Comparison of ENCODE assay signal across 21 cellular contexts in the genomic region with DNA sequence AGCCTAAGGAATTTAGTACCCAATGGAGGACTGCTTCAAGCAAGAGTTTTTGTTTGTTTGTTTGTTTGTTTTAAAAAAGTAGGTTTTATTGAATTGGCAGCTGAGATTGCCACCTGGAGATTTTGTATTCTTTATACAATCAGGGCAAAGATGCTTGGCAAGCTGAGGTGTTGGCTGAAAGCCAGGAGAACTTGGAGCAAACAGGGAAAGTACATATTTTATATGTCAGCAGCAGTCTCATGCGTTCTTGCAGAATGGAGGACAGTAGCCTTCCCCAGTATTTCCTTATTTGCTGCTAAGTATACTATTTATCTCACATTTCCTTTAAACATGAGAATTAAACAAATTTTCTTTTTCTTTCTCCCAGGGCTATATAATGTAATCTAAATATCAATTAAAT. TPM values are rescaled to one million over a fixed set of nuclear protein-coding genes. Genes with fewer than 3 reads are reported as not detected.
DNase-seq lines count a peak whose midpoint lies in the region; ATAC-seq and TF ChIP-seq lines count a peak whose summit lies in the region.
"Had no signal": no experiment of that assay in that cellular context is flagged by ENCODE, and none has a peak within 500 bp of the region (broad histone marks: within the 10 kb centered on the region; RNA-seq: fewer than 3 reads in every experiment).

No MANE protein-coding gene starts in this region.

- TF ChIP-seq CTCF in Calu3 (IDR thresholded peaks at IDR 0.05; ENCODE audit: unreplicated experiment) (no peak), lung (IDR thresholded peaks at IDR 0.05; ENCODE audit: control extremely low read depth, extremely low read depth) (no peak), glutamatergic neuron (IDR thresholded peaks at IDR 0.05; ENCODE audit: partially characterized antibody, unreplicated experiment) (no peak)

- no peaks in the 10 kb centered on the region for H3K9me3 ChIP-seq in lung (ENCODE audit: control insufficient read depth in 2 of 2, insufficient read depth in 1 of 2, low read length in 1 of 2)
- H3K9me3 ChIP-seq: upper lobe of right lung had no signal

- intact Hi-C loops in Calu3 (cut with micrococcal nuclease; ENCODE audit: unreplicated experiment), result no loop called here

- CTCF ChIA-PET in Calu3 (lab: Charles Lee), result interaction anchor here (2.8 kb wide), 1 partner anchor 12 kb away, joined by 7 read pairs; no protein-coding TSS in a partner anchor

- H3K4me3 Mint-ChIP-seq in Calu3 (ENCODE audit: low read depth, unreplicated experiment) (no peak overlapping the region), glutamatergic neuron (ENCODE audit: unreplicated experiment) (no peak overlapping the region)
- no peak overlapping the region for H3K4me3 Mint-ChIP-seq in activated T-cell treated with anti-CD3 and anti-CD28 coated beads, Interleukin-2, amount 50 U/mL, for 4 hours
- H3K4me3 Mint-ChIP-seq: immature natural killer cell; memory B cell; naive thymus-derived CD8-positive, alpha-beta T cell; stimulated activated naive CD8-positive, alpha-beta T cell treated with anti-CD3 and anti-CD28 coated beads, Interleukin-15, amount 100 ng/mL, for 72 hours had no signal

- ATAC-seq in lung (ENCODE audit: insufficient read depth, low FRiP score), result no peak
- ATAC-seq in activated T-cell treated with anti-CD3 and anti-CD28 coated beads, Interleukin-2, amount 50 U/mL, for 4 hours, result no peak
- ATAC-seq: naive thymus-derived CD8-positive, alpha-beta T cell; stimulated activated naive CD8-positive, alpha-beta T cell treated with anti-CD3 and anti-CD28 coated beads, Interleukin-15, amount 100 ng/mL, for 72 hours; upper lobe of right lung had no signal

- WGBS in lung, 2 donors, result 25 to 54% methylated on average over 1 of the region's 1 CpG

- no peak for TF ChIP-seq EP300 in Ishikawa (IDR thresholded peaks at IDR 0.05; ENCODE audit: borderline replicate concordance)

- peaks cover 0 to 25% of the 10 kb centered on the region in 2 donors for H3K4me1 ChIP-seq in lung (ENCODE audit: control insufficient read depth in 2 of 2, insufficient read depth in 2 of 2, low read length in 2 of 2)
- H3K4me1 ChIP-seq: parathyroid adenoma, upper lobe of right lung had no signal

- H3K27me3 Mint-ChIP-seq in Calu3 (ENCODE audit: unreplicated experiment) (no peaks in the 10 kb centered on the region), glutamatergic neuron (ENCODE audit: unreplicated experiment) (no peaks in the 10 kb centered on the region)
- peaks cover 2% of the 10 kb centered on the region for H3K27me3 Mint-ChIP-seq in activated T-cell treated with anti-CD3 and anti-CD28 coated beads, Interleukin-2, amount 50 U/mL, for 4 hours (ENCODE audit: low read depth)

- H3K36me3 Mint-ChIP-seq in Calu3 (ENCODE audit: insufficient read depth, unreplicated experiment) (no peaks in the 10 kb centered on the region), glutamatergic neuron (ENCODE audit: unreplicated experiment) (no peaks in the 10 kb centered on the region)
- H3K36me3 Mint-ChIP-seq in activated T-cell treated with anti-CD3 and anti-CD28 coated beads, Interleukin-2, amount 50 U/mL, for 4 hours (ENCODE audit: insufficient read depth), result no peaks in the 10 kb centered on the region
- H3K36me3 Mint-ChIP-seq: immature natural killer cell; memory B cell; naive thymus-derived CD8-positive, alpha-beta T cell had no signal

- H3K27me3 ChIP-seq in lung (ENCODE audit: control insufficient read depth, insufficient read depth), result no peaks in the 10 kb centered on the region
- H3K27me3 ChIP-seq: upper lobe of right lung had no signal

- no peaks in the 10 kb centered on the region for H3K36me3 ChIP-seq in lung (ENCODE audit: control insufficient read depth in 2 of 2, insufficient read depth in 2 of 2, low read length in 2 of 2)
- H3K36me3 ChIP-seq: upper lobe of right lung had no signal

- H3K27ac Mint-ChIP-seq in Calu3 (ENCODE audit: unreplicated experiment) (no peak overlapping the region), glutamatergic neuron (ENCODE audit: unreplicated experiment) (no peak overlapping the region)
- H3K27ac Mint-ChIP-seq: immature natural killer cell; memory B cell; naive thymus-derived CD8-positive, alpha-beta T cell; stimulated activated naive CD8-positive, alpha-beta T cell treated with anti-CD3 and anti-CD28 coated beads, Interleukin-15, amount 100 ng/mL, for 72 hours had no signal

- BruUV-seq in Calu3 (replicated peaks; lab: Mats Ljungman, UMichigan), result no TSS peak

- no peak for TF ChIP-seq RAD21 in Ishikawa (IDR thresholded peaks at IDR 0.05; ENCODE audit: low read depth)

- H3K27ac ChIP-seq in lung (ENCODE audit: low read depth in 1 of 2, low read length in 1 of 2), result peak overlapping the region in 1 of 2 donors; percentile 98
- H3K27ac ChIP-seq: parathyroid adenoma, upper lobe of right lung had no signal

- DNase-seq in Calu3 (peak; percentile 56), NCI-H69 (lab: John Stamatoyannopoulos, UW) (peak; percentile 94), lung (ENCODE audit: low spot score) (peak; percentile 38), medulla oblongata (ENCODE audit: extremely low spot score) (no peak), NCI-H187 (lab: John Stamatoyannopoulos, UW) (no peak), glutamatergic neuron (no peak)
- DNase-seq in activated T-cell treated with anti-CD3 and anti-CD28 coated beads, Interleukin-2, amount 50 U/mL, for 4 hours, result no peak
- DNase-seq: activated naive CD4-positive, alpha-beta T cell treated with Interleukin-2 at 50 U/mL for 16 hours; cerebellar nuclear complex; effector memory CD4-positive, alpha-beta T cell; immature natural killer cell; KBM-7; naive thymus-derived CD8-positive, alpha-beta T cell; stimulated activated CD4-positive, alpha-beta T cell treated with anti-CD3 and anti-CD28 coated beads, Interleukin-2, amount 100 ng/mL, for 48 hours; stimulated activated naive CD8-positive, alpha-beta T cell treated with anti-CD3 and anti-CD28 coated beads, Interleukin-15, amount 100 ng/mL, for 72 hours; T-helper 1 cell; upper lobe of right lung had no signal

- no peak overlapping the region for H3K4me3 ChIP-seq in lung
- H3K4me3 ChIP-seq: skin epidermis, upper lobe of right lung had no signal

- H3K9me3 Mint-ChIP-seq in Calu3 (ENCODE audit: low read depth, unreplicated experiment) (no peaks in the 10 kb centered on the region), glutamatergic neuron (ENCODE audit: unreplicated experiment) (no peaks in the 10 kb centered on the region)
- H3K9me3 Mint-ChIP-seq in activated T-cell treated with anti-CD3 and anti-CD28 coated beads, Interleukin-2, amount 50 U/mL, for 4 hours, result no peaks in the 10 kb centered on the region
- H3K9me3 Mint-ChIP-seq: immature natural killer cell; memory B cell; naive thymus-derived CD8-positive, alpha-beta T cell had no signal

- H3K4me1 Mint-ChIP-seq in Calu3 (ENCODE audit: low read depth, unreplicated experiment) (peaks cover 23% of the 10 kb centered on the region), glutamatergic neuron (ENCODE audit: low read depth, unreplicated experiment) (no peaks in the 10 kb centered on the region)
- H3K4me1 Mint-ChIP-seq in activated T-cell treated with anti-CD3 and anti-CD28 coated beads, Interleukin-2, amount 50 U/mL, for 4 hours (ENCODE audit: low read depth), result no peaks in the 10 kb centered on the region
- H3K4me1 Mint-ChIP-seq: immature natural killer cell; memory B cell; naive thymus-derived CD8-positive, alpha-beta T cell; stimulated activated naive CD8-positive, alpha-beta T cell treated with anti-CD3 and anti-CD28 coated beads, Interleukin-15, amount 100 ng/mL, for 72 hours had no signal

TF ChIP-seq in Ishikawa, 13 proteins besides CTCF, POLR2A, EP300 and RAD21:
- TF ChIP-seq TCF12 (IDR thresholded peaks at IDR 0.05; ENCODE audit: low read depth) (no peak), NFIC (IDR thresholded peaks at IDR 0.05) (peak; percentile 74)

RNA-seq across cellular contexts. Expression of a gene that starts 22.6 kb away (rescaled TPM):
- total RNA-seq in Calu3 (2022) (60.4 and 66.4 TPM in 2 replicates), lung (10 to 100 TPM; 25.3 to 54.6 TPM), glutamatergic neuron (ENCODE audit: unreplicated experiment) (9.8 TPM)
- polyA plus RNA-seq in lung, result 10 to 100 TPM; 16.5 to 36.4 TPM
- under 1 TPM; 0.18 to 0.41 (median 0.32) TPM for total RNA-seq in activated T-cell treated with anti-CD3 and anti-CD28 coated beads, Interleukin-2, amount 50 U/mL, for 4 hours

Comparison
In these comparisons a context has a peak if more than half of its experiments do, and no peak if none do; other contexts are left out.
1. DNase-seq: peak in Calu3 (single experiment), NCI-H69 (single experiment) and lung (single experiment); none in activated T-cell treated with anti-CD3 and anti-CD28 coated beads, Interleukin-2, amount 50 U/mL, for 4 hours (single experiment), medulla oblongata (single experiment), NCI-H187 (0 of 2) and glutamatergic neuron (single experiment).